ENCODE assay signal across 14 cellular contexts in genomic region chr1:195970209-195970608, GRCh38.
DNase-seq lines count a peak whose midpoint lies in the region; ATAC-seq and TF ChIP-seq lines count a peak whose summit lies in the region.
"Had no signal": no experiment of that assay in that cellular context is flagged by ENCODE, and none has a peak within 500 bp of the region (broad histone marks: within the 10 kb centered on the region; RNA-seq: fewer than 3 reads in every experiment).

No MANE protein-coding gene starts in this region.

- no peaks in the 10 kb centered on the region for H3K36me3 Mint-ChIP-seq in activated T-helper 17 cell treated with anti-CD3 and anti-CD28 coated beads, Interleukin-2, amount 50 U/mL, for 72 hours (ENCODE audit: low read depth)
- H3K36me3 Mint-ChIP-seq: CD4-positive, alpha-beta memory T cell had no signal

- no peaks in the 10 kb centered on the region for H3K4me1 Mint-ChIP-seq in activated T-helper 17 cell treated with anti-CD3 and anti-CD28 coated beads, Interleukin-2, amount 50 U/mL, for 72 hours
- H3K4me1 Mint-ChIP-seq: CD4-positive, alpha-beta memory T cell had no signal

- H3K79me2 ChIP-seq in MM.1S (ENCODE audit: low read length) = no peaks in the 10 kb centered on the region

- no peak overlapping the region for H2AFZ ChIP-seq in MM.1S (ENCODE audit: low read length)
- H2AFZ ChIP-seq: GM23248 had no signal

- H3K4me3 ChIP-seq in MM.1S (ENCODE audit: low read length) = no peak overlapping the region
- H3K4me3 ChIP-seq: A549, GM23248 had no signal

- H3K27ac ChIP-seq in MM.1S (ENCODE audit: low read length) = no peak overlapping the region
- H3K27ac ChIP-seq: A549, C4-2B, GM23248, HL-60 had no signal

- no peaks in the 10 kb centered on the region for H3K36me3 ChIP-seq in MM.1S (replicated peaks; ENCODE audit: insufficient read depth, low read length)
- H3K36me3 ChIP-seq: BE2C had no signal

- DNase-seq in NCI-H1436 (lab: John Stamatoyannopoulos, UW) (no peak), Right ventricle myocardium inferior (ENCODE audit: missing footprints) (no peak), MM.1S (no peak)
- DNase-seq: BE2C; CD4-positive, alpha-beta memory T cell; DMS79; GM23248; Karpas-422 had no signal

- H3K4me3 Mint-ChIP-seq in activated T-helper 17 cell treated with anti-CD3 and anti-CD28 coated beads, Interleukin-2, amount 50 U/mL, for 72 hours = no peak overlapping the region
- H3K4me3 Mint-ChIP-seq: CD4-positive, alpha-beta memory T cell had no signal

- H3K27me3 ChIP-seq in MM.1S (replicated peaks; ENCODE audit: insufficient read depth, low read length) = no peaks in the 10 kb centered on the region
- H3K27me3 ChIP-seq: BE2C had no signal

- H3K9me3 ChIP-seq in MM.1S (replicated peaks; ENCODE audit: insufficient read depth, low read length) = no peaks in the 10 kb centered on the region
- H3K9me3 ChIP-seq: A549, BE2C had no signal

- no peak overlapping the region for H3K27ac Mint-ChIP-seq in activated T-helper 17 cell treated with anti-CD3 and anti-CD28 coated beads, Interleukin-2, amount 50 U/mL, for 72 hours
- H3K27ac Mint-ChIP-seq: CD4-positive, alpha-beta memory T cell had no signal

- no peaks in the 10 kb centered on the region for H3K9me2 ChIP-seq in MM.1S (replicated peaks; ENCODE audit: insufficient read depth, low read length)

- H3K4me2 ChIP-seq in MM.1S (ENCODE audit: low read depth, low read length) = no peak overlapping the region
- H3K4me2 ChIP-seq: A549 had no signal

- no peaks in the 10 kb centered on the region for H4K20me1 ChIP-seq in MM.1S (ENCODE audit: insufficient read depth, low read length)

- no peaks in the 10 kb centered on the region for H3K4me1 ChIP-seq in MM.1S (ENCODE audit: low read length)
- H3K4me1 ChIP-seq: A549, BE2C had no signal

- peaks cover 3% of the 10 kb centered on the region for H3K27me3 Mint-ChIP-seq in activated T-helper 17 cell treated with anti-CD3 and anti-CD28 coated beads, Interleukin-2, amount 50 U/mL, for 72 hours
- H3K27me3 Mint-ChIP-seq: CD4-positive, alpha-beta memory T cell had no signal

- H3F3A ChIP-seq in MM.1S (ENCODE audit: insufficient read depth, low read length) = no peaks in the 10 kb centered on the region

- peaks cover 4% of the 10 kb centered on the region for H3K9me3 Mint-ChIP-seq in activated T-helper 17 cell treated with anti-CD3 and anti-CD28 coated beads, Interleukin-2, amount 50 U/mL, for 72 hours

- H3K9ac ChIP-seq in MM.1S (ENCODE audit: low read length) = no peak overlapping the region
- H3K9ac ChIP-seq: GM23248 had no signal

- TF ChIP-seq CTCF in MM.1S (IDR thresholded peaks at IDR 0.05; ENCODE audit: low read length) = no peak

- intact Hi-C loops in Right ventricle myocardium inferior (cut with DNase I) = no loop called here

- ATAC-seq in GM18502 (IDR thresholded peaks at IDR 0.05; ENCODE audit: poor library complexity, unreplicated experiment) (peak; percentile 49), GM18868 (IDR thresholded peaks at IDR 0.05; ENCODE audit: unreplicated experiment) (peak; percentile 69), Right ventricle myocardium inferior (no peak)
- peak; percentile 21 for ATAC-seq in activated T-helper 17 cell treated with anti-CD3 and anti-CD28 coated beads, Interleukin-2, amount 50 U/mL, for 72 hours (replicated peaks)
- ATAC-seq: A549 had no signal
